Comparison of ENCODE assay signal across 8 cellular contexts in genomic region chr20:58308680-58309527, GRCh38. TPM values are rescaled to one million over a fixed set of nuclear protein-coding genes. Genes with fewer than 3 reads are reported as not detected.
DNase-seq lines count a peak whose midpoint lies in the region; ATAC-seq and TF ChIP-seq lines count a peak whose summit lies in the region.

No MANE protein-coding gene starts in this region.

- H3K27me3 ChIP-seq in mucosa of rectum (ENCODE audit: control insufficient read depth in 2 of 2, insufficient read depth in 2 of 2, low read length in 2 of 2) (no peaks in the 10 kb centered on the region), thyroid gland (no peaks in the 10 kb centered on the region)

- H3K27ac ChIP-seq in mucosa of rectum (ENCODE audit: low read depth in 2 of 2, low read length in 2 of 2) = peak overlapping the region; percentile 23 to 70
- peak overlapping the region; percentile 67 to 77 (median 70) for H3K27ac ChIP-seq in thyroid gland

- no peak for TF ChIP-seq EP300 in Ishikawa (IDR thresholded peaks at IDR 0.05; ENCODE audit: borderline replicate concordance)

- peak; percentile 48 for ATAC-seq in GM21619 (IDR thresholded peaks at IDR 0.05; ENCODE audit: unreplicated experiment)

- WGBS in thyroid gland, 2 donors = 12 to 21% methylated on average over 25 to 27 of the region's 41 CpGs

- H3K36me3 ChIP-seq in mucosa of rectum (ENCODE audit: control insufficient read depth in 2 of 2, insufficient read depth in 2 of 2, low read length in 2 of 2) (peaks cover 7 to 10% of the 10 kb centered on the region in 2 donors), thyroid gland (peaks cover 0 to 11% of the 10 kb centered on the region in 2 donors)

- H3K9ac ChIP-seq in mucosa of rectum (ENCODE audit: low read depth in 1 of 2, low read length in 2 of 2) = peak overlapping the region; percentile 28 to 65

- in situ Hi-C loops in G401 (cut with HindIII; ENCODE audit: low sequenced_read_pairs) = no loop called here

- DNase-seq in G401 (ENCODE audit: low spot score) (peak; percentile 32), epithelial cell of esophagus (ENCODE audit: low read depth) (peak; percentile 71), thyroid gland (peak; percentile 52 to 53), NCI-H1105 (lab: John Stamatoyannopoulos, UW) (no peak)
- DNase-seq in activated CD8-positive, alpha-beta memory T cell treated with anti-CD3 and anti-CD28 coated beads for 24 hours = peak; percentile 83

- TF ChIP-seq CTCF in epithelial cell of esophagus (IDR thresholded peaks at IDR 0.05; ENCODE audit: insufficient read depth, low read depth, low read length, missing control alignments) (no peak), thyroid gland (IDR thresholded peaks at IDR 0.05) (no peak)

- no peaks in the 10 kb centered on the region for H3K9me3 ChIP-seq in mucosa of rectum (ENCODE audit: control insufficient read depth in 2 of 2, low read length in 2 of 2)
- H3K9me3 ChIP-seq in thyroid gland = no peaks in the 10 kb centered on the region

- peaks cover 14 to 21% of the 10 kb centered on the region in 2 donors for H3K4me1 ChIP-seq in mucosa of rectum (ENCODE audit: control insufficient read depth in 2 of 2, insufficient read depth in 2 of 2, low read length in 2 of 2)
- peaks cover 14 to 19% of the 10 kb centered on the region in 2 donors for H3K4me1 ChIP-seq in thyroid gland

- H3K4me3 ChIP-seq in epithelial cell of esophagus (ENCODE audit: low read length) = peak overlapping the region; percentile 91
- H3K4me3 ChIP-seq in mucosa of rectum (ENCODE audit: low read length in 2 of 2) = peak overlapping the region; percentile 44 to 84
- peak overlapping the region; percentile 44 to 96 (median 73) for H3K4me3 ChIP-seq in thyroid gland (replicated peaks in 1 of 3)

- intact Hi-C loops in thyroid gland (cut with DNase I) = loop anchor here (10.0 kb wide), 1 partner anchor 146 kb away; no protein-coding TSS in a partner anchor

- TF ChIP-seq RAD21 in Ishikawa (IDR thresholded peaks at IDR 0.05; ENCODE audit: low read depth) = no peak

- TF ChIP-seq POLR2A in thyroid gland (IDR thresholded peaks at IDR 0.05) = no peak

TF ChIP-seq in Ishikawa, 13 proteins besides CTCF, POLR2A, EP300 and RAD21:
- TF ChIP-seq NFIC (IDR thresholded peaks at IDR 0.05) = no peak
- TF ChIP-seq ZBTB7A (IDR thresholded peaks at IDR 0.05; ENCODE audit: low read depth) = no peak
- TF ChIP-seq USF1 (IDR thresholded peaks at IDR 0.05) = no peak
- TF ChIP-seq TCF12 (IDR thresholded peaks at IDR 0.05; ENCODE audit: low read depth) = no peak
- TF ChIP-seq TEAD4 (IDR thresholded peaks at IDR 0.05) = no peak
- TF ChIP-seq FOXM1 (IDR thresholded peaks at IDR 0.05; ENCODE audit: borderline replicate concordance, low read depth) = no peak
- TF ChIP-seq EGR1 (IDR thresholded peaks at IDR 0.05) = no peak
- no peak for TF ChIP-seq MAX (IDR thresholded peaks at IDR 0.05)
- TF ChIP-seq CEBPB (IDR thresholded peaks at IDR 0.05) = no peak
- TF ChIP-seq TAF1 (IDR thresholded peaks at IDR 0.05; ENCODE audit: low read depth) = peak; percentile 79
- peak; percentile 45 for TF ChIP-seq YY1 (IDR thresholded peaks at IDR 0.05; ENCODE audit: low read depth)
- TF ChIP-seq REST (IDR thresholded peaks at IDR 0.05; ENCODE audit: low read depth) = no peak
- TF ChIP-seq CREB1 (IDR thresholded peaks at IDR 0.05; ENCODE audit: low read depth) = no peak

RNA-seq across cellular contexts. Expression of gene RAB22A, which starts 0.6 kb away (rescaled TPM):
- 7.4 and 9.9 TPM in 2 replicates for total RNA-seq in G401 (2014; rRNA removed; shearing (Covaris generic))
- total RNA-seq in thyroid gland = 10 to 100 TPM; 26.6 to 33.6 (median 29.2) TPM
